1 cellular context compared by ENCODE assay signal in genomic region chr16:78310196-78310595, GRCh38.
TF ChIP-seq lines count a peak whose summit lies in the region.

No MANE protein-coding gene starts in this region.

TF ChIP-seq in H1, 55 proteins besides CTCF, POLR2A, EP300 and RAD21 (continued from another document):
- TF ChIP-seq USF2 (IDR thresholded peaks at IDR 0.05; ENCODE audit: low read length) (no peak), FOSL1 (IDR thresholded peaks at IDR 0.05; ENCODE audit: insufficient read depth, low read depth, low read length) (no peak), BCL11A (IDR thresholded peaks at IDR 0.05; ENCODE audit: low read depth in 2 of 2, low read length in 2 of 2) (no peak), TBP (IDR thresholded peaks at IDR 0.05; ENCODE audit: low read depth, low read length) (no peak), MAFK (IDR thresholded peaks at IDR 0.05; ENCODE audit: low read depth, low read length) (no peak), HDAC6 (IDR thresholded peaks at IDR 0.05; ENCODE audit: low read depth, low read length) (no peak), CHD2 (IDR thresholded peaks at IDR 0.05; ENCODE audit: low read length) (no peak), SIX5 (IDR thresholded peaks at IDR 0.05; ENCODE audit: low read depth, low read length) (no peak), RFX5 (IDR thresholded peaks at IDR 0.05; ENCODE audit: borderline replicate concordance, low read depth, low read length) (no peak), KDM5A (IDR thresholded peaks at IDR 0.05; ENCODE audit: low read length) (no peak), MAX (IDR thresholded peaks at IDR 0.05) (no peak), BACH1 (IDR thresholded peaks at IDR 0.05; ENCODE audit: low read length) (no peak), JUN (IDR thresholded peaks at IDR 0.05; ENCODE audit: low read depth, low read length) (no peak), EGR1 (IDR thresholded peaks at IDR 0.05; ENCODE audit: borderline replicate concordance, low read depth, low read length) (no peak), NRF1 (IDR thresholded peaks at IDR 0.05; ENCODE audit: low read depth, low read length) (no peak)
TF ChIP-seq in H1: peak in this region for 0.
